Comparison of ENCODE assay signal across 9 cellular contexts in the genomic region with DNA sequence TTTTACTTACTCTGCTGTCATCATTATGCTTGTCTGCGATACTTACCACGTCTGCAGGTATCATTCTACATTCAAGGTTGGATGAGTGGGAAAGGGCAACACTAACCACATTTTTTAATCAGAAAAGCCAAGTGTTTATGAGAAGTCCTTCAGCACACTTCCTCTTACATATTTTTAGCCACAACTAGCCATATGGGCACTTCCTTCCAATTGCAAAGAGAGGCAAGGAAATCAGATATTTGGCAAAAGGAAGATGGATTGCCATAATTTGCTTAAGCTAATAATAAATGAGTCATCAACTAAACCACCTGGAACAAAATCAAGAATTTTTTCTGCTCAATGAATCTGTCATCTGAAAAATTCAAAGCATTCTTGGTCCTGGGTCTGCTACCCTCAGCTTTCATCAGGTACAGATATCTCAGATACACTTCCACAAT.
DNase-seq lines count a peak whose midpoint lies in the region; ATAC-seq and TF ChIP-seq lines count a peak whose summit lies in the region.
"Had no signal": no experiment of that assay in that cellular context is flagged by ENCODE, and none has a peak within 500 bp of the region (broad histone marks: within the 10 kb centered on the region; RNA-seq: fewer than 3 reads in every experiment).

No MANE protein-coding gene starts in this region.

- peak; percentile 98 for DNase-seq in DMS53 (lab: John Stamatoyannopoulos, UW)
- peak; percentile 7 for DNase-seq in SHP77 treated with DMSO at 0.1 percent for 48 hours (lab: John Stamatoyannopoulos, UW)
- DNase-seq in kidney tubule cell (ENCODE audit: low spot score): peak; percentile 96
- DNase-seq in activated CD8-positive, alpha-beta memory T cell treated with anti-CD3 and anti-CD28 coated beads for 24 hours: no peak
- DNase-seq in stimulated activated CD4-positive, alpha-beta T cell treated with anti-CD3 and anti-CD28 coated beads, Interleukin-12 subunit alpha, Interleukin-12 subunit beta, amount 100 ng/mL, for 4 hours: no peak
- DNase-seq: heart left ventricle had no signal

- peak; percentile 67 for TF ChIP-seq EP300 in Ishikawa (IDR thresholded peaks at IDR 0.05; ENCODE audit: borderline replicate concordance)

- no peak for TF ChIP-seq RAD21 in Ishikawa (IDR thresholded peaks at IDR 0.05; ENCODE audit: low read depth)

- ATAC-seq in GM21619 (IDR thresholded peaks at IDR 0.05; ENCODE audit: unreplicated experiment) (no peak), GM21390 (IDR thresholded peaks at IDR 0.05; ENCODE audit: unreplicated experiment) (no peak)

TF ChIP-seq in Ishikawa, 13 proteins besides CTCF, POLR2A, EP300 and RAD21:
- TF ChIP-seq, protein P1, sequence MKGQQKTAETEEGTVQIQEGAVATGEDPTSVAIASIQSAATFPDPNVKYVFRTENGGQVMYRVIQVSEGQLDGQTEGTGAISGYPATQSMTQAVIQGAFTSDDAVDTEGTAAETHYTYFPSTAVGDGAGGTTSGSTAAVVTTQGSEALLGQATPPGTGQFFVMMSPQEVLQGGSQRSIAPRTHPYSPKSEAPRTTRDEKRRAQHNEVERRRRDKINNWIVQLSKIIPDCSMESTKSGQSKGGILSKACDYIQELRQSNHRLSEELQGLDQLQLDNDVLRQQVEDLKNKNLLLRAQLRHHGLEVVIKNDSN (IDR thresholded peaks at IDR 0.05): peak; percentile 85
- no peak for TF ChIP-seq TAF1 (IDR thresholded peaks at IDR 0.05; ENCODE audit: low read depth)
- peak; percentile 36; the same call in 1 of the 2 replicates for TF ChIP-seq FOXM1 (IDR thresholded peaks at IDR 0.05; ENCODE audit: borderline replicate concordance, low read depth)
- peak; percentile 80 for TF ChIP-seq TCF12 (IDR thresholded peaks at IDR 0.05; ENCODE audit: low read depth)
- peak; percentile 95 for TF ChIP-seq NFIC (IDR thresholded peaks at IDR 0.05)
- TF ChIP-seq, protein P2, sequence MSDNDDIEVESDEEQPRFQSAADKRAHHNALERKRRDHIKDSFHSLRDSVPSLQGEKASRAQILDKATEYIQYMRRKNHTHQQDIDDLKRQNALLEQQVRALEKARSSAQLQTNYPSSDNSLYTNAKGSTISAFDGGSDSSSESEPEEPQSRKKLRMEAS (IDR thresholded peaks at IDR 0.05): peak; percentile 32; the same call in 1 of the 2 replicates
- TF ChIP-seq CREB1 (IDR thresholded peaks at IDR 0.05; ENCODE audit: low read depth): no peak
- peak; percentile 95 for TF ChIP-seq TEAD4 (IDR thresholded peaks at IDR 0.05)
- TF ChIP-seq CEBPB (IDR thresholded peaks at IDR 0.05): peak; percentile 48; the same call in 1 of the 2 replicates

Comparison
In these comparisons a context has a peak if more than half of its experiments do, and no peak if none do; other contexts are left out.
1. DNase-seq: peak in DMS53 (single experiment), SHP77 treated with DMSO at 0.1 percent for 48 hours (single experiment) and kidney tubule cell (single experiment); none in activated CD8-positive, alpha-beta memory T cell treated with anti-CD3 and anti-CD28 coated beads for 24 hours (single experiment) and stimulated activated CD4-positive, alpha-beta T cell treated with anti-CD3 and anti-CD28 coated beads, Interleukin-12 subunit alpha, Interleukin-12 subunit beta, amount 100 ng/mL, for 4 hours (single experiment).